Comparison of ENCODE assay signal across 21 cellular contexts in the genomic region with DNA sequence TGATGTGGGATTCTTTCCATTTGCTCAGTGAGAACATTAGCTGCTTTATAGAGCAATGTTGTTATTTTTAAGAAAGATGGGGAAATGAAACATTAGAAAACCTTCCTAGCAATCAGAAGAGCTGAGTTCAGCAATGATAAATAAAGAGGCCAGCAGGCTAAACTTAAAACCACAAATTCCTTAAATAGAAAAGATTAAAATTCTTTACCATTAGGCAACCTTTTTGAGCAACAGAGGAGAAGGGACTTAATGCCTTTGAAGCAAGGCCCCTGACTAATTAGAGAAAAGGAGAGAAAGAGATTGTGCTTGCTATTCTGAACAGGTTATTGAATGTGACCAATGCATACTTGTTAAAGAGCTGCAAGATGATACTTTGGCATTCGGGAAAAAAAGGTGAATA.
"Had no signal": no experiment of that assay in that cellular context is flagged by ENCODE, and none has a peak within 500 bp of the region (broad histone marks: within the 10 kb centered on the region; RNA-seq: fewer than 3 reads in every experiment).

No MANE protein-coding gene starts in this region.

- DNase-seq: activated CD4-positive, alpha-beta T cell treated with anti-CD3 and anti-CD28 coated beads, Interleukin-2, amount 50 U/mL, for 48 hours; activated CD4-positive, CD25-positive, alpha-beta regulatory T cell treated with anti-CD3 and anti-CD28 coated beads, Interleukin-2, amount 50 U/mL, for 72 hours; activated naive CD4-positive, alpha-beta T cell treated with anti-CD3 and anti-CD28 coated beads for 36 hours; activated naive CD8-positive, alpha-beta T cell treated with anti-CD3 and anti-CD28 coated beads, Interleukin-2, amount 50 U/mL, for 24 hours; hippocampal formation; kidney glomerular epithelial cell; left ventricle myocardium superior; mesenchymal stem cell; psoas muscle; right lobe of liver; spleen; stimulated activated CD4-positive, alpha-beta T cell treated with anti-CD3 and anti-CD28 coated beads, Interleukin-1b, Interleukin-23, amount 100 ng/mL, for 48 hours; stomach; T-helper 1 cell; T1000; upper lobe of right lung had no signal

- H3K4me3 Mint-ChIP-seq: activated naive CD4-positive, alpha-beta T cell treated with anti-CD3 and anti-CD28 coated beads for 36 hours; activated naive CD8-positive, alpha-beta T cell treated with anti-CD3 and anti-CD28 coated beads, Interleukin-2, amount 50 U/mL, for 24 hours; natural killer cell treated with Interleukin-12 subunit alpha and Interleukin-12 subunit beta and Interleukin-15 and Interleukin-18, amount 100 ng/mL, for 72 hours had no signal

- H3K27ac ChIP-seq: psoas muscle, right lobe of liver, spleen, stomach, thoracic aorta, upper lobe of right lung had no signal

- H3K27ac Mint-ChIP-seq: activated naive CD4-positive, alpha-beta T cell treated with anti-CD3 and anti-CD28 coated beads for 36 hours; activated naive CD8-positive, alpha-beta T cell treated with anti-CD3 and anti-CD28 coated beads, Interleukin-2, amount 50 U/mL, for 24 hours; activated T-helper 2 cell treated with anti-CD3 and anti-CD28 coated beads, Interferon-gamma antibody, Interleukin-2, Interleukin-4, amounts not matched to agents 10 μg/mL and 5 μg/mL and 100 μg/mL, durations not matched to agents 14 hours and 24 hours and 36 hours; natural killer cell treated with Interleukin-12 subunit alpha and Interleukin-12 subunit beta and Interleukin-15 and Interleukin-18, amount 100 ng/mL, for 72 hours had no signal

- H3K4me3 ChIP-seq: psoas muscle, right lobe of liver, spleen, stomach, thoracic aorta, upper lobe of right lung had no signal

- H3K27me3 ChIP-seq: right lobe of liver, spleen, stomach, upper lobe of right lung had no signal

- H3K27me3 Mint-ChIP-seq: activated naive CD8-positive, alpha-beta T cell treated with anti-CD3 and anti-CD28 coated beads, Interleukin-2, amount 50 U/mL, for 24 hours; natural killer cell treated with Interleukin-12 subunit alpha and Interleukin-12 subunit beta and Interleukin-15 and Interleukin-18, amount 100 ng/mL, for 72 hours had no signal

- H3K4me1 ChIP-seq: psoas muscle, right lobe of liver, spleen, stomach, upper lobe of right lung had no signal

- FAIRE-seq: colon, endometrium had no signal

- H3K36me3 ChIP-seq: right lobe of liver, spleen, stomach, thoracic aorta, upper lobe of right lung had no signal

- ATAC-seq: activated naive CD8-positive, alpha-beta T cell treated with anti-CD3 and anti-CD28 coated beads, Interleukin-2, amount 50 U/mL, for 24 hours; left ventricle myocardium superior; natural killer cell treated with Interleukin-12 subunit alpha and Interleukin-12 subunit beta and Interleukin-15 and Interleukin-18, amount 100 ng/mL, for 72 hours; psoas muscle; right lobe of liver; upper lobe of right lung had no signal

- H3K9me3 ChIP-seq: right lobe of liver, thoracic aorta had no signal

- H3K4me1 Mint-ChIP-seq: activated naive CD8-positive, alpha-beta T cell treated with anti-CD3 and anti-CD28 coated beads, Interleukin-2, amount 50 U/mL, for 24 hours had no signal
